Comparison of ENCODE assay signal across 1 cellular context in the genomic region with DNA sequence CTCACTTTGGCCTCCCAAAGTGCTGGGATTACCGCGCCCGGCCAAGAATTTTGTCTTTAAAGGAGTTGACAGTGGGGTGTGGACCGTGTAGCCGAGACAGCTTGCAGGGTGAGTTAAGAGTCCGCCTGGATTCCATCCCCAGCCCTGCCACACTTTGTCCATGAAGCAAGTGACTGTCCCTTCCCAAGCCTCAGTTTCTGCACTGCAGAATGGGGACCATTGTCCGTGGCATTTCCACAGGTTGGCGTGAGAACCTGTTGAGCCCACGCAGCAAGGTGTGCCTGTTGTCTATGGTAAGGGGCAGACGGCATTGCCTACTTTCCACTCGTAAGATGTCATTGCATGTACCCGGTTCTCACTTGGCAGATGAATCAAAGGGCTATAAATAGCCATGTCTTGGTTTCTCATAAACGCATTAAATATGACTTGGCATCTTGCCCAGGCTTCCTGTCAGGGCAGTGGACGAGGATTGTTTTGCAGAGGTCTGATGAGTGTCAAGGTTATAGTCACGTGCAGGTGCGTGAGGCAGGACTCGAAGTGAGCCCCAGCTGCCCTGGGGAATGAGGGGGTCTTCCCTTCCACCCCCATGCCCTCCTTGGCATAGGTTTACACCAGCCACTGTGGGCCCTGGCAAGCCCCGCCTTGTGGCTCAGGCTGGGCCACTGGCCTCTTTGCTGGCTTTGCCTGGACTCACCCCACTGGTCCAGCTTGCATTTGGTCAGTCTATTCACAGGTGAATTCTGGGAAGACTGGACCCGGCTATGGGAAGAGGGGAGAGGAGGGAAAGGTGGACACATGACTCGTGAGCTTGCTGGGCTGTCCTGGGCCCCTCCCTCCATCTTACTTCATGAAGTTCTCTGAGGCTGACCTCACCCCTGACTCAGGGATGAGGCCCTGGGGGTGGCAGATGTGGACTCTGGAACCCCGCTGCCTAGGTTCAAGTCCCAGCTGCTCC.
TF ChIP-seq lines count a peak whose summit lies in the region.

No MANE protein-coding gene starts in this region.

TF ChIP-seq in GM23338, 12 proteins besides CTCF, POLR2A, EP300 and RAD21 (continued from another document):
- TF ChIP-seq, protein P1, sequence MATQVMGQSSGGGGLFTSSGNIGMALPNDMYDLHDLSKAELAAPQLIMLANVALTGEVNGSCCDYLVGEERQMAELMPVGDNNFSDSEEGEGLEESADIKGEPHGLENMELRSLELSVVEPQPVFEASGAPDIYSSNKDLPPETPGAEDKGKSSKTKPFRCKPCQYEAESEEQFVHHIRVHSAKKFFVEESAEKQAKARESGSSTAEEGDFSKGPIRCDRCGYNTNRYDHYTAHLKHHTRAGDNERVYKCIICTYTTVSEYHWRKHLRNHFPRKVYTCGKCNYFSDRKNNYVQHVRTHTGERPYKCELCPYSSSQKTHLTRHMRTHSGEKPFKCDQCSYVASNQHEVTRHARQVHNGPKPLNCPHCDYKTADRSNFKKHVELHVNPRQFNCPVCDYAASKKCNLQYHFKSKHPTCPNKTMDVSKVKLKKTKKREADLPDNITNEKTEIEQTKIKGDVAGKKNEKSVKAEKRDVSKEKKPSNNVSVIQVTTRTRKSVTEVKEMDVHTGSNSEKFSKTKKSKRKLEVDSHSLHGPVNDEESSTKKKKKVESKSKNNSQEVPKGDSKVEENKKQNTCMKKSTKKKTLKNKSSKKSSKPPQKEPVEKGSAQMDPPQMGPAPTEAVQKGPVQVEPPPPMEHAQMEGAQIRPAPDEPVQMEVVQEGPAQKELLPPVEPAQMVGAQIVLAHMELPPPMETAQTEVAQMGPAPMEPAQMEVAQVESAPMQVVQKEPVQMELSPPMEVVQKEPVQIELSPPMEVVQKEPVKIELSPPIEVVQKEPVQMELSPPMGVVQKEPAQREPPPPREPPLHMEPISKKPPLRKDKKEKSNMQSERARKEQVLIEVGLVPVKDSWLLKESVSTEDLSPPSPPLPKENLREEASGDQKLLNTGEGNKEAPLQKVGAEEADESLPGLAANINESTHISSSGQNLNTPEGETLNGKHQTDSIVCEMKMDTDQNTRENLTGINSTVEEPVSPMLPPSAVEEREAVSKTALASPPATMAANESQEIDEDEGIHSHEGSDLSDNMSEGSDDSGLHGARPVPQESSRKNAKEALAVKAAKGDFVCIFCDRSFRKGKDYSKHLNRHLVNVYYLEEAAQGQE (IDR thresholded peaks at IDR 0.05; ENCODE audit: unreplicated experiment), result no peak
- TF ChIP-seq JUNB (IDR thresholded peaks at IDR 0.05; ENCODE audit: unreplicated experiment) (no peak), ETS1 (IDR thresholded peaks at IDR 0.05) (no peak), EZH2phosphoT487 (IDR thresholded peaks at IDR 0.05; ENCODE audit: unreplicated experiment) (no peak), POLR2AphosphoS5 (IDR thresholded peaks at IDR 0.05; ENCODE audit: low read depth) (no peak), CREB1 (CRISPR knock-in tag; IDR thresholded peaks at IDR 0.05; ENCODE audit: low read depth) (no peak), STAT1 (IDR thresholded peaks at IDR 0.05; ENCODE audit: unreplicated experiment) (no peak), ZNF331 (CRISPR knock-in tag; IDR thresholded peaks at IDR 0.05; ENCODE audit: low read depth) (no peak), NANOG (IDR thresholded peaks at IDR 0.05; ENCODE audit: borderline replicate concordance) (no peak), EZH2 (IDR thresholded peaks at IDR 0.05; ENCODE audit: low read depth, unreplicated experiment) (no peak), ZNF114 (CRISPR knock-in tag; IDR thresholded peaks at IDR 0.05) (no peak)
TF ChIP-seq in GM23338: peak in this region for 0.
